22 cellular contexts compared by ENCODE assay signal in genomic region chr9:124469011-124469832, GRCh38. TPM values are rescaled to one million over a fixed set of nuclear protein-coding genes. Genes with fewer than 3 reads are reported as not detected.
DNase-seq lines count a peak whose midpoint lies in the region; ATAC-seq, FAIRE-seq and TF ChIP-seq lines count a peak whose summit lies in the region.
"Had no signal": no experiment of that assay in that cellular context is flagged by ENCODE, and none has a peak within 500 bp of the region (broad histone marks: within the 10 kb centered on the region; RNA-seq: fewer than 3 reads in every experiment).

No MANE protein-coding gene starts in this region.

- in situ Hi-C loops in K562 (cut with MboI) = no loop called here

- no peaks in the 10 kb centered on the region for H3K79me2 ChIP-seq in K562 (ENCODE audit: control insufficient read depth, insufficient read depth, low read length)
- H3K79me2 ChIP-seq in mesendoderm (ENCODE audit: control insufficient read depth, insufficient read depth, low read length) = no peaks in the 10 kb centered on the region
- H3K79me2 ChIP-seq in Karpas-422 (ENCODE audit: low read length) = no peaks in the 10 kb centered on the region

- no peak overlapping the region for H4K8ac ChIP-seq in mesendoderm (ENCODE audit: low read depth, low read length)

- POLR2A ChIA-PET in K562 (lab: Yijun Ruan, JAX) = interaction anchor here (0.6 to 0.7 kb wide), 2 partner anchors 44 to 320 kb away, joined by 3 to 5 read pairs; no protein-coding TSS in a partner anchor

- H3K4me1 ChIP-seq in K562 (replicated peaks in 1 of 2; ENCODE audit: control insufficient read depth in 2 of 2, insufficient read depth in 2 of 2, low read length in 2 of 2) (peaks cover 0 to 21% of the 10 kb centered on the region in 2 experiments; a peak in 3 of 5 replicates), mesendoderm (ENCODE audit: control insufficient read depth, low read depth, low read length) (no peaks in the 10 kb centered on the region), Karpas-422 (ENCODE audit: low read length) (no peaks in the 10 kb centered on the region), gastroesophageal sphincter (no peaks in the 10 kb centered on the region)
- H3K4me1 ChIP-seq: SJCRH30 had no signal

- no peak for TF ChIP-seq EP300 in K562 (IDR thresholded peaks at IDR 0.05; ENCODE audit: low read length)
- no peak for TF ChIP-seq EP300 in gastroesophageal sphincter (IDR thresholded peaks at IDR 0.05)

- FAIRE-seq in K562 (lab: Jason Lieb, UNC) = no peak
- FAIRE-seq: GM12878 had no signal

- H2AFZ ChIP-seq in K562 (ENCODE audit: low read depth, low read length) = peak overlapping the region; percentile 69
- no peak overlapping the region for H2AFZ ChIP-seq in Karpas-422 (ENCODE audit: low read length)

- no peak overlapping the region for H3K23ac ChIP-seq in mesendoderm (ENCODE audit: low read length)

- H3K27ac Mint-ChIP-seq in memory B cell = peak overlapping the region; percentile 14
- peak overlapping the region; percentile 85 for H3K27ac Mint-ChIP-seq in stimulated activated naive B cell treated with anti-CD40 and anti-IgM and Interleukin-4, amounts not matched to agents 10 μg/mL and 1 μg/mL and 100 μg/mL, for 72 hours
- H3K27ac Mint-ChIP-seq: CD4-positive, alpha-beta memory T cell had no signal

- H3K4me2 ChIP-seq in K562 (ENCODE audit: insufficient read depth, low read length) (no peak overlapping the region), mesendoderm (ENCODE audit: low read length) (no peak overlapping the region), Karpas-422 (ENCODE audit: low read depth, low read length, poor library complexity, severe bottlenecking) (no peak overlapping the region)

- H2BK5ac ChIP-seq in mesendoderm (ENCODE audit: low read length) = no peak overlapping the region

- H3K27me3 ChIP-seq in K562 (ENCODE audit: control insufficient read depth in 2 of 2, insufficient read depth in 2 of 2, low read length in 2 of 2) = peaks cover 18 to 55% of the 10 kb centered on the region in 2 experiments; a peak in 4 of 5 replicates
- no peaks in the 10 kb centered on the region for H3K27me3 ChIP-seq in mesendoderm (ENCODE audit: insufficient read depth, low read length, poor library complexity)
- no peaks in the 10 kb centered on the region for H3K27me3 ChIP-seq in Karpas-422 (ENCODE audit: low read length)
- peaks cover 67% of the 10 kb centered on the region for H3K27me3 ChIP-seq in gastroesophageal sphincter
- H3K27me3 ChIP-seq: MG63 had no signal

- no peak overlapping the region for H4K5ac ChIP-seq in mesendoderm (ENCODE audit: low read length)

- DNase-seq in CMK (ENCODE audit: low read depth) = peak; percentile 44
- peak in 2 of 4 experiments; percentile 40 to 44 for DNase-seq in K562 (ENCODE audit: extremely low read depth in 1 of 4, low spot score in 3 of 4)
- no peak for DNase-seq in memory B cell (ENCODE audit: low spot score in 2 of 2)
- DNase-seq in stimulated activated naive B cell treated with anti-CD40 and anti-IgM and Interleukin-4, amounts not matched to agents 10 μg/mL and 1 μg/mL and 100 μg/mL, for 72 hours = no peak
- no peak for DNase-seq in mesendoderm
- no peak for DNase-seq in Karpas-422
- DNase-seq: DND-41, MG63, NCI-H1417, NCI-H1694 treated with DMSO at 0.1 percent for 48 hours, NCI-H2081 treated with DMSO at 0.1 percent for 48 hours, NCI-H2171 treated with DMSO at 0.1 percent for 48 hours, NCI-H524 treated with DMSO at 0.1 percent for 48 hours, NCI-H82, SJCRH30 had no signal

- intact Hi-C loops in K562 (cut with micrococcal nuclease) = no loop called here

- H3K9me3 ChIP-seq in K562 (replicated peaks; ENCODE audit: control insufficient read depth, insufficient read depth, low read depth, low read length) (no peaks in the 10 kb centered on the region; the same call in 1 of the 2 replicates), Karpas-422 (ENCODE audit: low read length) (no peaks in the 10 kb centered on the region), gastroesophageal sphincter (no peaks in the 10 kb centered on the region)
- H3K9me3 ChIP-seq: MG63, SJCRH30 had no signal

- no peaks in the 10 kb centered on the region for H3K9me2 ChIP-seq in Karpas-422 (replicated peaks; ENCODE audit: insufficient read depth, low read length)

- H3K79me1 ChIP-seq in mesendoderm (ENCODE audit: low read length) = no peaks in the 10 kb centered on the region

- no peak overlapping the region for H2AK5ac ChIP-seq in mesendoderm (ENCODE audit: low read length)

- no peak for TF ChIP-seq POLR2A in K562 (conservative IDR thresholded peaks at IDR 0.05)
- no peak for TF ChIP-seq POLR2A in gastroesophageal sphincter (IDR thresholded peaks at IDR 0.05)

- H3K36me3 ChIP-seq in K562 (ENCODE audit: control insufficient read depth, insufficient read depth, low read length) (no peaks in the 10 kb centered on the region), mesendoderm (ENCODE audit: control insufficient read depth, insufficient read depth, low read length) (no peaks in the 10 kb centered on the region), Karpas-422 (ENCODE audit: insufficient read depth, low read length) (no peaks in the 10 kb centered on the region), gastroesophageal sphincter (no peaks in the 10 kb centered on the region)
- H3K36me3 ChIP-seq: MG63, SJCRH30 had no signal

- H4K20me1 ChIP-seq in K562 (replicated peaks; ENCODE audit: control insufficient read depth, insufficient read depth, low read length) (peaks cover 5% of the 10 kb centered on the region; the same call in 1 of the 2 replicates), Karpas-422 (ENCODE audit: insufficient read depth, low read depth, low read length) (no peaks in the 10 kb centered on the region)

- H3K4me3 ChIP-seq in K562 (no peak overlapping the region), mesendoderm (ENCODE audit: low read length) (no peak overlapping the region), Karpas-422 (ENCODE audit: low read length) (no peak overlapping the region), gastroesophageal sphincter (no peak overlapping the region)
- H3K4me3 ChIP-seq: GM12878, MG63, SJCRH30 had no signal

- H3K4ac ChIP-seq in mesendoderm (ENCODE audit: low read depth, low read length) = no peak overlapping the region

- CTCF ChIA-PET in K562 (lab: Yijun Ruan, JAX; ENCODE audit: low intra/inter-chr PET ratio) = no interaction called here

- peaks cover 24% of the 10 kb centered on the region for H3K27me3 Mint-ChIP-seq in memory B cell
- peaks cover 33 to 52% of the 10 kb centered on the region in 2 donors for H3K27me3 Mint-ChIP-seq in stimulated activated naive B cell treated with anti-CD40 and anti-IgM and Interleukin-4, amounts not matched to agents 10 μg/mL and 1 μg/mL and 100 μg/mL, for 72 hours

- ATAC-seq in K562 = no peak
- no peak for ATAC-seq in memory B cell (ENCODE audit: low read depth)
- no peak for ATAC-seq in stimulated activated naive B cell treated with anti-CD40 and anti-IgM and Interleukin-4, amounts not matched to agents 10 μg/mL and 1 μg/mL and 100 μg/mL, for 72 hours (replicated peaks)
- no peak for ATAC-seq in gastroesophageal sphincter
- ATAC-seq: Panc1 had no signal

- BruUV-seq in K562 (replicated peaks; lab: Mats Ljungman, UMichigan) = no TSS peak

- no peaks in the 10 kb centered on the region for H3K9me3 Mint-ChIP-seq in memory B cell
- H3K9me3 Mint-ChIP-seq in stimulated activated naive B cell treated with anti-CD40 and anti-IgM and Interleukin-4, amounts not matched to agents 10 μg/mL and 1 μg/mL and 100 μg/mL, for 72 hours = no peaks in the 10 kb centered on the region
- H3K9me3 Mint-ChIP-seq: CD4-positive, alpha-beta memory T cell had no signal

- H2BK15ac ChIP-seq in mesendoderm (replicated peaks; ENCODE audit: low read depth) = no peak overlapping the region

- no peak overlapping the region for H2BK120ac ChIP-seq in mesendoderm (ENCODE audit: low read depth, low read length)

- 24% methylated on average over 23 of the region's 28 CpGs for WGBS in K562 (ENCODE audit: insufficient coverage, low coverage, missing lambda C conversion rate)
- WGBS in mesendoderm (ENCODE audit: extremely low coverage, insufficient coverage, low lambda C conversion rate) = no CpG with 5 or more reads among the region's 28 CpGs
- WGBS in gastroesophageal sphincter (ENCODE audit: low coverage in 1 of 2), 2 donors = 80 to 83% methylated on average over 2 to 7 of the region's 28 CpGs

- no peaks in the 10 kb centered on the region for H3K36me3 Mint-ChIP-seq in memory B cell
- H3K36me3 Mint-ChIP-seq in stimulated activated naive B cell treated with anti-CD40 and anti-IgM and Interleukin-4, amounts not matched to agents 10 μg/mL and 1 μg/mL and 100 μg/mL, for 72 hours = no peaks in the 10 kb centered on the region
- H3K36me3 Mint-ChIP-seq: CD4-positive, alpha-beta memory T cell had no signal

- H3K18ac ChIP-seq in mesendoderm (ENCODE audit: low read length) = no peak overlapping the region

- H3K9ac ChIP-seq in K562 (ENCODE audit: insufficient read depth in 1 of 2, low read depth in 2 of 2, low read length in 2 of 2) (peak overlapping the region in 1 of 2 experiments; percentile 65; a peak in 1 of 4 replicates), mesendoderm (ENCODE audit: low read length) (no peak overlapping the region), Karpas-422 (ENCODE audit: low read length) (no peak overlapping the region)

- no peak overlapping the region for H3K56ac ChIP-seq in mesendoderm (ENCODE audit: low read length)

- H3K27ac ChIP-seq in K562 (ENCODE audit: extremely low read depth, low read depth, low read length) (no peak overlapping the region), mesendoderm (ENCODE audit: low read depth, low read length) (no peak overlapping the region), Karpas-422 (ENCODE audit: low read length) (no peak overlapping the region), gastroesophageal sphincter (no peak overlapping the region)
- H3K27ac ChIP-seq: SJCRH30 had no signal

- TF ChIP-seq CTCF in K562 (IDR thresholded peaks at IDR 0.05 in 2 of 3, conservative IDR thresholded peaks at IDR 0.05 in 1 of 3; ENCODE audit: insufficient read depth in 2 of 3, low read depth in 1 of 3, low read length in 3 of 3) (no peak), gastroesophageal sphincter (IDR thresholded peaks at IDR 0.05) (no peak)

- H3K9me1 ChIP-seq in K562 (ENCODE audit: control insufficient read depth, insufficient read depth, low read length) = no peaks in the 10 kb centered on the region

- no peak for TF ChIP-seq RAD21 in K562 (CRISPR knock-in tag; conservative IDR thresholded peaks at IDR 0.05 in 1 of 2, IDR thresholded peaks at IDR 0.05 in 1 of 2)

- H3K4me3 Mint-ChIP-seq in memory B cell = no peak overlapping the region
- H3K4me3 Mint-ChIP-seq in stimulated activated naive B cell treated with anti-CD40 and anti-IgM and Interleukin-4, amounts not matched to agents 10 μg/mL and 1 μg/mL and 100 μg/mL, for 72 hours = no peak overlapping the region
- H3K4me3 Mint-ChIP-seq: CD4-positive, alpha-beta memory T cell had no signal

- H3K4me1 Mint-ChIP-seq in memory B cell = peaks cover 5% of the 10 kb centered on the region
- peaks cover 7 to 8% of the 10 kb centered on the region in 2 donors for H3K4me1 Mint-ChIP-seq in stimulated activated naive B cell treated with anti-CD40 and anti-IgM and Interleukin-4, amounts not matched to agents 10 μg/mL and 1 μg/mL and 100 μg/mL, for 72 hours
- H3K4me1 Mint-ChIP-seq: CD4-positive, alpha-beta memory T cell had no signal

RNA-seq across cellular contexts. Expression of gene ADGRD2, which starts 19.0 kb away (rescaled TPM):
- not detected in 2 replicates for total RNA-seq in K562 (2011; cell fraction: chromatin; rRNA removed; ENCODE audit: low replicate concordance)
- total RNA-seq in K562 (2011; cell fraction: nucleolus; rRNA removed) = 0.17 TPM in 1 of 2 replicates, not detected in the other
- not detected in 2 replicates for total RNA-seq in K562 (2011; cell fraction: nucleoplasm; rRNA removed)
- total RNA-seq in K562 (2014; rRNA removed) = not detected in 2 replicates
- not detected in 2 replicates for total RNA-seq in K562 (2014; rRNA removed; fragmentation: Illumina TruSeq; extraction: Trizol)
- total RNA-seq in K562 (2015; rRNA removed; fragmentation: Illumina TruSeq; extraction: Trizol) = not detected in 2 replicates
- not detected in 2 replicates for total RNA-seq in K562 (2021)
- not detected in 2 replicates for polyA plus RNA-seq in K562 (2011; rRNA removed)
- not detected in 2 replicates for polyA plus RNA-seq in K562 (2011; cell fraction: cytosol; rRNA removed)
- 0.28 TPM in 1 of 2 replicates, not detected in the other for polyA plus RNA-seq in K562 (2011; cell fraction: nucleus; rRNA removed)
- not detected in 2 replicates for polyA plus RNA-seq in K562 (2012)
- polyA plus RNA-seq in K562 (2014; fragmentation: Illumina TruSeq; extraction: Trizol) = not detected in 2 replicates
- not detected for polyA plus RNA-seq in K562 (2014; fragmentation: Nextera tagmentation; extraction: Ambion mirVana)
- polyA plus RNA-seq in K562 (2014; rRNA removed) = not detected in 2 replicates
- not detected in 2 replicates for polyA minus RNA-seq in K562 (2011; rRNA and poly(A)+ RNA removed)
- polyA minus RNA-seq in K562 (2011; cell fraction: cytosol; rRNA and poly(A)+ RNA removed) = not detected in 2 replicates
- not detected in 2 replicates for polyA minus RNA-seq in K562 (2011; cell fraction: nucleus; rRNA and poly(A)+ RNA removed)
- 0.10 TPM for polyA plus RNA-seq in mesendoderm (2013, experiment 1 of 2)
- polyA plus RNA-seq in mesendoderm (2013, experiment 2 of 2) = 0.32 TPM
- not detected in 2 replicates for total RNA-seq in Karpas-422 (2014; rRNA removed; shearing (Covaris generic); ENCODE audit: low replicate concordance)
- not detected for total RNA-seq in gastroesophageal sphincter
- total RNA-seq: CD4-positive, alpha-beta memory T cell; GM12878; H4; LHCN-M2; SJCRH30 had no signal
- polyA plus RNA-seq: BJ; CD4-positive, alpha-beta memory T cell; GM12878 had no signal

RNA-seq across cellular contexts. Expression of gene NR5A1, which starts 38.0 kb away (rescaled TPM):
- total RNA-seq in K562 (2011; cell fraction: chromatin; rRNA removed; ENCODE audit: low replicate concordance) = 0.65 TPM in 1 of 2 replicates, not detected in the other
- total RNA-seq in K562 (2011; cell fraction: nucleolus; rRNA removed) = not detected in 2 replicates
- total RNA-seq in K562 (2011; cell fraction: nucleoplasm; rRNA removed) = 0.15 TPM in 1 of 2 replicates, not detected in the other
- total RNA-seq in K562 (2014; rRNA removed) (0.32 TPM in 1 of 2 replicates, not detected in the other), K562 (2014; rRNA removed; fragmentation: Illumina TruSeq; extraction: Trizol) (not detected in 2 replicates), K562 (2015; rRNA removed; fragmentation: Illumina TruSeq; extraction: Trizol) (not detected in 2 replicates), K562 (2021) (0.20 and 0.40 TPM in 2 replicates), gastroesophageal sphincter (not detected)
- polyA plus RNA-seq in K562 (2011; rRNA removed) (0.11 TPM in 1 of 2 replicates, not detected in the other), K562 (2014; fragmentation: Illumina TruSeq; extraction: Trizol) (not detected in 2 replicates), K562 (2014; fragmentation: Nextera tagmentation; extraction: Ambion mirVana) (not detected), K562 (2014; rRNA removed) (not detected in 2 replicates)
- polyA plus RNA-seq in K562 (2011; cell fraction: cytosol; rRNA removed) = 0.49 TPM in 1 of 2 replicates, not detected in the other
- polyA plus RNA-seq in K562 (2011; cell fraction: nucleus; rRNA removed) = 0.26 TPM in 1 of 2 replicates, not detected in the other
- polyA plus RNA-seq in K562 (2012) = not detected in 2 replicates
- polyA minus RNA-seq in K562 (2011; rRNA and poly(A)+ RNA removed) = not detected in 2 replicates
- not detected in 2 replicates for polyA minus RNA-seq in K562 (2011; cell fraction: cytosol; rRNA and poly(A)+ RNA removed)
- polyA minus RNA-seq in K562 (2011; cell fraction: nucleus; rRNA and poly(A)+ RNA removed) = 0.27 TPM in 1 of 2 replicates, not detected in the other
- 0.07 TPM for polyA plus RNA-seq in mesendoderm (2013, experiment 1 of 2)
- polyA plus RNA-seq in mesendoderm (2013, experiment 2 of 2) = 0.07 TPM
- total RNA-seq in Karpas-422 (2014; rRNA removed; shearing (Covaris generic); ENCODE audit: low replicate concordance) = not detected in 2 replicates
- total RNA-seq: CD4-positive, alpha-beta memory T cell; H4; LHCN-M2; SJCRH30 had no signal
- polyA plus RNA-seq: BJ; CD4-positive, alpha-beta memory T cell had no signal

RNA-seq across cellular contexts. Expression of gene PSMB7, which starts 54.0 kb away (rescaled TPM):
- total RNA-seq in K562 (2011; cell fraction: chromatin; rRNA removed; ENCODE audit: low replicate concordance) = 105 and 110 TPM in 2 replicates
- total RNA-seq in K562 (2011; cell fraction: nucleolus; rRNA removed) = 103 and 112 TPM in 2 replicates
- total RNA-seq in K562 (2011; cell fraction: nucleoplasm; rRNA removed) = 100 and 107 TPM in 2 replicates
- 364 and 393 TPM in 2 replicates for total RNA-seq in K562 (2014; rRNA removed)
- 404 and 414 TPM in 2 replicates for total RNA-seq in K562 (2014; rRNA removed; fragmentation: Illumina TruSeq; extraction: Trizol)
- 327 and 358 TPM in 2 replicates for total RNA-seq in K562 (2015; rRNA removed; fragmentation: Illumina TruSeq; extraction: Trizol)
- 321 and 326 TPM in 2 replicates for total RNA-seq in K562 (2021)
- 544 and 662 TPM in 2 replicates for polyA plus RNA-seq in K562 (2011; rRNA removed)
- 461 and 577 TPM in 2 replicates for polyA plus RNA-seq in K562 (2011; cell fraction: cytosol; rRNA removed)
- 113 and 195 TPM in 2 replicates for polyA plus RNA-seq in K562 (2011; cell fraction: nucleus; rRNA removed)
- 238 and 428 TPM in 2 replicates for polyA plus RNA-seq in K562 (2012)
- polyA plus RNA-seq in K562 (2014; fragmentation: Illumina TruSeq; extraction: Trizol) = 368 and 407 TPM in 2 replicates
- polyA plus RNA-seq in K562 (2014; fragmentation: Nextera tagmentation; extraction: Ambion mirVana) = 100 to 1,000 TPM; 940 to 978 TPM
- polyA plus RNA-seq in K562 (2014; rRNA removed) = 429 and 463 TPM in 2 replicates
- polyA minus RNA-seq in K562 (2011; rRNA and poly(A)+ RNA removed) = 408 and 504 TPM in 2 replicates
- polyA minus RNA-seq in K562 (2011; cell fraction: cytosol; rRNA and poly(A)+ RNA removed) = 113 and 154 TPM in 2 replicates
- polyA minus RNA-seq in K562 (2011; cell fraction: nucleus; rRNA and poly(A)+ RNA removed) = 48.2 and 82.0 TPM in 2 replicates
- 270 TPM for polyA plus RNA-seq in mesendoderm (2013, experiment 1 of 2)
- 271 TPM for polyA plus RNA-seq in mesendoderm (2013, experiment 2 of 2)
- total RNA-seq in Karpas-422 (2014; rRNA removed; shearing (Covaris generic); ENCODE audit: low replicate concordance) = 119 and 125 TPM in 2 replicates
- 100 to 1,000 TPM; 116 to 152 (median 144) TPM for total RNA-seq in gastroesophageal sphincter
